Comparison of ENCODE assay signal across 26 cellular contexts in genomic region chr7:113131367-113131766, GRCh38. TPM values are rescaled to one million over a fixed set of nuclear protein-coding genes. Genes with fewer than 3 reads are reported as not detected.
"Had no signal": no experiment of that assay in that cellular context is flagged by ENCODE, and none has a peak within 500 bp of the region (broad histone marks: within the 10 kb centered on the region; RNA-seq: fewer than 3 reads in every experiment).

No MANE protein-coding gene starts in this region.

- ATAC-seq: activated CD8-positive, alpha-beta memory T cell treated with anti-CD3 and anti-CD28 coated beads, Interleukin-2, amount 10 ng/mL, durations not matched to agents 7 days and 5 days; activated naive CD8-positive, alpha-beta T cell treated with anti-CD3 and anti-CD28 coated beads, Interleukin-2, amount 50 U/mL, for 24 hours had no signal

- FAIRE-seq: bronchial epithelial cell, TTC549 had no signal

- H3K27ac ChIP-seq: SK-N-MC had no signal

- DNase-seq: activated B cell treated with CpG ODN at 0.5 μM for 24 hours; activated CD4-positive, alpha-beta memory T cell treated with anti-CD3 and anti-CD28 coated beads, Interleukin-2, amount 10 ng/mL, durations not matched to agents 7 days and 5 days; activated CD4-positive, alpha-beta T cell treated with anti-CD3 and anti-CD28 coated beads for 1 hour; activated CD4-positive, alpha-beta T cell treated with anti-CD3 and anti-CD28 coated beads for 48 hours; activated CD8-positive, alpha-beta memory T cell treated with anti-CD3 and anti-CD28 coated beads for 24 hours; activated CD8-positive, alpha-beta memory T cell treated with anti-CD3 and anti-CD28 coated beads, Interleukin-2, amount 10 ng/mL, durations not matched to agents 7 days and 5 days; activated CD8-positive, alpha-beta memory T cell treated with anti-CD3 and anti-CD28 coated beads, Interleukin-2, amount 50 U/mL, for 48 hours; activated effector memory CD4-positive, alpha-beta T cell treated with Interleukin-2 at 50 U/mL for 16 hours; activated naive CD4-positive, alpha-beta T cell treated with anti-CD3 and anti-CD28 coated beads, Interleukin-2, amount 10 ng/mL, durations not matched to agents 7 days and 5 days; activated naive CD8-positive, alpha-beta T cell treated with anti-CD3 and anti-CD28 coated beads, Interleukin-2, amount 50 U/mL, for 24 hours; activated T-cell treated with anti-CD3 and anti-CD28 coated beads, Interleukin-2, amount 50 U/mL, for 48 hours; anterior cingulate cortex; caudate nucleus; NCI-H1105 treated with DMSO at 0.1 percent for 48 hours; NCI-H1436; NCI-H1694; NCI-H1930; NCI-H2081 treated with DMSO at 0.1 percent for 48 hours; NCI-H226; NCI-H446 treated with DMSO at 0.1 percent for 48 hours; NCI-H524; OCI-M1; Right ventricle myocardium superior had no signal

- H3K4me3 ChIP-seq: SK-N-MC had no signal

RNA-seq across cellular contexts. Expression of gene GPR85, which starts 44.7 kb away (rescaled TPM):
- total RNA-seq: activated B cell treated with CpG ODN at 0.5 μM for 24 hours; activated CD4-positive, alpha-beta memory T cell treated with anti-CD3 and anti-CD28 coated beads, Interleukin-2, amount 10 ng/mL, durations not matched to agents 7 days and 5 days; activated CD8-positive, alpha-beta memory T cell treated with anti-CD3 and anti-CD28 coated beads, Interleukin-2, amount 10 ng/mL, durations not matched to agents 7 days and 5 days had no signal
